ENCODE assay signal across 28 cellular contexts in the genomic region with DNA sequence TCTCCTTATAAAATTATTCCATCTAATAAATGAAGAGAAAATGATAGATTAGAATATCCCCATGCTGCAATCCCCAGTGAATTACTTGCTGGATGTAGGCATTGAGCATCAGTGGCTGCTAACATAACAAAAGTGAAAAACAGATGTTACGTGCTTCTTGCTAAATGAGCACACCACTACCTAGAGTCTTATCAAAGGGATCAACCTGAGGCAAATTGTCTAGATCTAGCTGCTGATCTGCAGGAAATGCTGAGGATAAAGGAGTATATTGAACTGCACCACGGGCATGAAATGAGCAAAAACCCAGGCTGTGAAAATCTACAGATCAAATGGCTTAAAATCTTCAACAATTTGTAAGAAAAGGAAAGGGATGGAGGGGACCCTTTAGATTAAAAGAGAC. TPM values are rescaled to one million over a fixed set of nuclear protein-coding genes. Genes with fewer than 3 reads are reported as not detected.
"Had no signal": no experiment of that assay in that cellular context is flagged by ENCODE, and none has a peak within 500 bp of the region (broad histone marks: within the 10 kb centered on the region; RNA-seq: fewer than 3 reads in every experiment).

No MANE protein-coding gene starts in this region.

- H3K27me3 ChIP-seq: heart right ventricle, right lobe of liver, tibial artery, vagina had no signal

- H3K9me3 ChIP-seq: heart right ventricle, right lobe of liver, tibial artery, vagina had no signal

- H3K27ac Mint-ChIP-seq: stimulated activated naive CD8-positive, alpha-beta T cell treated with anti-CD3 and anti-CD28 coated beads, Interleukin-15, Interleukin-2, amounts not matched to agents 100 ng/mL and 50 ng/mL, for 24 hours had no signal

- H3K27ac ChIP-seq: right lobe of liver had no signal

- H3K27me3 Mint-ChIP-seq: brain; stimulated activated naive CD8-positive, alpha-beta T cell treated with anti-CD3 and anti-CD28 coated beads, Interleukin-15, Interleukin-2, amounts not matched to agents 100 ng/mL and 50 ng/mL, for 24 hours had no signal

- H3K4me3 Mint-ChIP-seq: activated T-cell treated with anti-CD3 and anti-CD28 coated beads, Interleukin-2, amount 50 U/mL, for 4 hours; brain; stimulated activated naive CD8-positive, alpha-beta T cell treated with anti-CD3 and anti-CD28 coated beads, Interleukin-15, Interleukin-2, amounts not matched to agents 100 ng/mL and 50 ng/mL, for 24 hours had no signal

- H3K9me3 Mint-ChIP-seq: activated T-cell treated with anti-CD3 and anti-CD28 coated beads, Interleukin-2, amount 50 U/mL, for 4 hours; brain; stimulated activated naive CD8-positive, alpha-beta T cell treated with anti-CD3 and anti-CD28 coated beads, Interleukin-15, Interleukin-2, amounts not matched to agents 100 ng/mL and 50 ng/mL, for 24 hours had no signal

- H3K4me3 ChIP-seq: heart right ventricle, right lobe of liver, skin epidermis, tibial artery, vagina had no signal

- DNase-seq: activated CD4-positive, alpha-beta T cell treated with anti-CD3 and anti-CD28 coated beads for 4 hours; activated CD4-positive, alpha-beta T cell treated with anti-CD3 and anti-CD28 coated beads, Interleukin-2, amount 50 U/mL, for 48 hours; activated CD4-positive, CD25-positive, alpha-beta regulatory T cell; activated CD8-positive, alpha-beta memory T cell treated with anti-CD3 and anti-CD28 coated beads, Interleukin-2, amount 50 U/mL, for 48 hours; activated effector memory CD4-positive, alpha-beta T cell treated with Interleukin-2 at 50 U/mL for 16 hours; activated naive CD4-positive, alpha-beta T cell treated with anti-CD3 and anti-CD28 coated beads, Interleukin-2, amount 50 U/mL, for 16 hours; activated T-cell treated with anti-CD3 and anti-CD28 coated beads, Interleukin-2, amount 50 U/mL, for 4 hours; aorta; dermis blood vessel endothelial cell; effector CD8-positive, alpha-beta T cell; erythroblast; foreskin fibroblast; heart right ventricle; islet precursor cell; left cardiac atrium; mesenchymal stem cell; nucleus accumbens; posterior cingulate gyrus; right lobe of liver; stimulated activated CD4-positive, alpha-beta T cell treated with anti-CD3 and anti-CD28 coated beads, Interleukin-1b, Interleukin-23, amount 100 ng/mL, for 48 hours; substantia nigra; tibial artery had no signal

RNA-seq across cellular contexts. Expression of a gene that starts 45.3 kb away (rescaled TPM):
- total RNA-seq: activated CD8-positive, alpha-beta memory T cell treated with anti-CD3 and anti-CD28 coated beads for 36 hours; mononuclear cell had no signal
